ENCODE assay signal across 1 cellular context in genomic region chr4:22987861-22988260, GRCh38.
TF ChIP-seq lines count a peak whose summit lies in the region.

No MANE protein-coding gene starts in this region.

TF ChIP-seq in WTC11, 78 proteins besides CTCF, POLR2A, EP300 and RAD21 (continued from another document):
- TF ChIP-seq ATF6 (CRISPR knock-in tag; IDR thresholded peaks at IDR 0.05) (no peak), ZNF263 (CRISPR knock-in tag; IDR thresholded peaks at IDR 0.05; ENCODE audit: low read depth) (no peak), RELA (CRISPR knock-in tag; IDR thresholded peaks at IDR 0.05; ENCODE audit: borderline replicate concordance) (no peak), CREB1 (CRISPR knock-in tag; IDR thresholded peaks at IDR 0.05) (no peak), ZNF232 (CRISPR knock-in tag; IDR thresholded peaks at IDR 0.05) (no peak), RORB (CRISPR knock-in tag; IDR thresholded peaks at IDR 0.05) (no peak), HMGXB4 (CRISPR knock-in tag; IDR thresholded peaks at IDR 0.05) (no peak), ZNF532 (CRISPR knock-in tag; IDR thresholded peaks at IDR 0.05; ENCODE audit: borderline replicate concordance) (no peak), FOXK1 (CRISPR knock-in tag; IDR thresholded peaks at IDR 0.05) (no peak)
TF ChIP-seq in WTC11: peak in this region for 0.
